ENCODE assay signal across 19 cellular contexts in the genomic region with DNA sequence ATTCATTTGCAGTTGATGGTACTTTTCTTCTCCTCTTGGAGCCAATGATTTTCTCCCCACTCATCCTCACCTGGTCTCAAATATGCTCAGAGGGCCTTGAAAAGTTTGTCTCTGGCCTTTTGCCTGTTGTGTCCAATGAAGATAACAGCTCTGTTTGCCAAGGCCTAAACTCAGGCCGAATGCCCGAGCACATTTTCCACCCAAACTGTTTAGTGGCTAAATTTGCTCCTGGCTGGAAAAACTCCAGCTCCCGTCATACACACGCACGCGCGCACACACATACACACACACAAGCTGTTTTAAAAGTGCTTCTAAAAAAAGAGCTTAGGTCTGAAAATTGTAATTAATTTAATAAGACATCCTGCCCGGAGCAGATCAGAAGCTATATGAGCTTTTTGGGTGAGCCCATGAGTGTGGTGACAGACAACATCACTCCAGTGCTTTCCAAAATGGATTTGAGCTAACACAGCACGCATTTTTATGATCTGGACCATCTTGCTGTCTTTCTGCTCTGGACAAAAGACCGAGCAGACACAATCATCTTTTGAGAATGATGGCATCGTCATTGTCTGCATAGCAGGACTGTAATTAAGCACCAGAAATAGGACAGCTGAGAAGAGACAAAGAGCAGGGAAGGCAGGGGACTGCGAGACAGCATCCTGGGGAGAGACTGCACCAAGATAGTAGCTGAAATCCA. TPM values are rescaled to one million over a fixed set of nuclear protein-coding genes. Genes with fewer than 3 reads are reported as not detected.
"Had no signal": no experiment of that assay in that cellular context is flagged by ENCODE, and none has a peak within 500 bp of the region (broad histone marks: within the 10 kb centered on the region; RNA-seq: fewer than 3 reads in every experiment).

No MANE protein-coding gene starts in this region.

- H3K9me3 ChIP-seq: lower lobe of right lung, uterus had no signal

- H3K9me3 Mint-ChIP-seq: stimulated activated naive CD8-positive, alpha-beta T cell treated with anti-CD3 and anti-CD28 coated beads, Interleukin-15, amount 100 ng/mL, for 72 hours; T-cell had no signal

- H3K27me3 ChIP-seq: uterus had no signal

- H3K36me3 Mint-ChIP-seq: T-cell had no signal

- H3K4me3 ChIP-seq: cardiac muscle cell, lower lobe of right lung, uterus had no signal

- H3K27ac Mint-ChIP-seq: activated CD4-positive, alpha-beta T cell treated with anti-CD3 and anti-CD28 coated beads for 36 hours; activated CD8-positive, alpha-beta T cell treated with anti-CD3 and anti-CD28 coated beads, Interleukin-2, amount 10 ng/mL, durations not matched to agents 7 days and 5 days; naive thymus-derived CD4-positive, alpha-beta T cell; progenitor cell of endocrine pancreas; stimulated activated naive CD8-positive, alpha-beta T cell treated with anti-CD3 and anti-CD28 coated beads, Interleukin-15, amount 100 ng/mL, for 72 hours; T-cell had no signal

- DNase-seq: activated CD4-positive, alpha-beta T cell treated with anti-CD3 and anti-CD28 coated beads for 36 hours; activated CD8-positive, alpha-beta memory T cell treated with anti-CD3 and anti-CD28 coated beads, Interleukin-2, amount 50 U/mL, for 48 hours; activated CD8-positive, alpha-beta T cell treated with anti-CD3 and anti-CD28 coated beads, Interleukin-2, amount 10 ng/mL, durations not matched to agents 7 days and 5 days; activated naive CD4-positive, alpha-beta T cell; cortex of kidney; effector CD8-positive, alpha-beta T cell; hippocampal formation; kidney glomerular epithelial cell; lower lobe of right lung; midbrain; naive thymus-derived CD4-positive, alpha-beta T cell; stimulated activated CD4-positive, alpha-beta T cell treated with anti-CD3 and anti-CD28 coated beads, Interleukin-4, amount 100 ng/mL, for 1 hour; stimulated activated naive CD8-positive, alpha-beta T cell treated with anti-CD3 and anti-CD28 coated beads, Interleukin-15, amount 100 ng/mL, for 72 hours; T-cell; uterus; WERI-Rb-1 had no signal

- H3K27ac ChIP-seq: cardiac muscle cell, lower lobe of right lung, uterus, WERI-Rb-1 had no signal

- H3K4me3 Mint-ChIP-seq: activated CD4-positive, alpha-beta T cell treated with anti-CD3 and anti-CD28 coated beads for 36 hours; activated CD8-positive, alpha-beta T cell treated with anti-CD3 and anti-CD28 coated beads, Interleukin-2, amount 10 ng/mL, durations not matched to agents 7 days and 5 days; naive thymus-derived CD4-positive, alpha-beta T cell; stimulated activated naive CD8-positive, alpha-beta T cell treated with anti-CD3 and anti-CD28 coated beads, Interleukin-15, amount 100 ng/mL, for 72 hours; T-cell had no signal

- H3K4me1 ChIP-seq: lower lobe of right lung, uterus had no signal

- H3K36me3 ChIP-seq: cardiac muscle cell, lower lobe of right lung, uterus, WERI-Rb-1 had no signal

- ATAC-seq: activated CD4-positive, alpha-beta T cell treated with anti-CD3 and anti-CD28 coated beads for 36 hours; activated CD8-positive, alpha-beta T cell treated with anti-CD3 and anti-CD28 coated beads, Interleukin-2, amount 10 ng/mL, durations not matched to agents 7 days and 5 days; lower lobe of right lung; naive thymus-derived CD4-positive, alpha-beta T cell; stimulated activated naive CD8-positive, alpha-beta T cell treated with anti-CD3 and anti-CD28 coated beads, Interleukin-15, amount 100 ng/mL, for 72 hours; T-cell had no signal

RNA-seq across cellular contexts. Expression of gene IRX6, which starts 48.9 kb away (rescaled TPM):
- total RNA-seq: activated CD4-positive, alpha-beta T cell treated with anti-CD3 and anti-CD28 coated beads for 36 hours; activated CD8-positive, alpha-beta T cell treated with anti-CD3 and anti-CD28 coated beads, Interleukin-2, amount 10 ng/mL, durations not matched to agents 7 days and 5 days; astrocyte; naive thymus-derived CD4-positive, alpha-beta T cell; progenitor cell of endocrine pancreas; T-cell had no signal
- polyA plus RNA-seq: naive thymus-derived CD4-positive, alpha-beta T cell had no signal
